ENCODE assay signal across 19 cellular contexts in the genomic region with DNA sequence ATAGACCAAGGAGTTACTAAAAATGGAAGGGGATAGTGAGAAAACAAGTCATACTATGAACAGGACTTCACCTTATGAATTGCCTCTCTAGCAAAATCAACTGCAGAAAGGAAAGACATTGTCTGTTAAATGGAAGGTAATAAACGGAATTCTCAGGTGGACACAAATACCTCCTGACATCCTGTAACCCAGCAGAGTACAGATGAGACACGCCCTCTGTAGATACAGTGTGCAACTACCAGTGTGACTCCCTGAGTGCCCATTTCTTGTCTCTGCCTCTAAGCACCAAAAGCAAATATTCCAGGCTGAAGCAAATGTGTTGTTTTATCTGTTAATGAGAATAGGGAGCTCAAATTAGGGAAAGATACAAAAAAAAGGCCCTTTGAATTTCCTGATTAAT. TPM values are rescaled to one million over a fixed set of nuclear protein-coding genes. Genes with fewer than 3 reads are reported as not detected.
DNase-seq lines count a peak whose midpoint lies in the region; ATAC-seq and TF ChIP-seq lines count a peak whose summit lies in the region.
"Had no signal": no experiment of that assay in that cellular context is flagged by ENCODE, and none has a peak within 500 bp of the region (broad histone marks: within the 10 kb centered on the region; RNA-seq: fewer than 3 reads in every experiment).

No MANE protein-coding gene starts in this region.

- TF ChIP-seq CTCF in 22Rv1 (IDR thresholded peaks at IDR 0.05) (0 out of 2 replicates have a peak, but pooled peaks have one; percentile 24), foreskin keratinocyte (conservative IDR thresholded peaks at IDR 0.05) (peak; percentile 3)

- H3K4me1 ChIP-seq in foreskin keratinocyte: no peaks in the 10 kb centered on the region
- H3K4me1 ChIP-seq: SJSA1, spleen, tibial nerve had no signal

- peaks cover 6% of the 10 kb centered on the region for H3K27me3 ChIP-seq in foreskin keratinocyte
- H3K27me3 ChIP-seq: SJSA1, tibial nerve had no signal

- DNase-seq in NCI-H69 (lab: John Stamatoyannopoulos, UW) (peak; percentile 80), foreskin keratinocyte (no peak), NCI-H774 (lab: John Stamatoyannopoulos, UW) (no peak), erythroblast (lab: John Stamatoyannopoulos, UW) (no peak), sciatic nerve (ENCODE audit: low spot score) (no peak)
- no peak for DNase-seq in NK-92 treated with Interleukin-12 subunit alpha and Interleukin-12 subunit beta, amount 100 ng/mL, for 24 hours (lab: John Stamatoyannopoulos, UW)
- DNase-seq: activated CD4-positive, alpha-beta T cell treated with anti-CD3 and anti-CD28 coated beads, Interleukin-2, amount 10 ng/mL, durations not matched to agents 7 days and 5 days; activated T-cell treated with anti-CD3 and anti-CD28 coated beads, Interleukin-2, amount 50 U/mL, for 1 hour; CD8-positive, alpha-beta T cell; hypothalamus; Karpas-422; NCI-H187; posterior cingulate gyrus; spleen; stimulated activated naive B cell treated with anti-CD40 and anti-IgM and Interleukin-4, amounts not matched to agents 10 μg/mL and 1 μg/mL and 100 μg/mL, for 72 hours had no signal

- no peak overlapping the region for H3K27ac ChIP-seq in 22Rv1
- H3K27ac ChIP-seq in foreskin keratinocyte: no peak overlapping the region
- H3K27ac ChIP-seq: SJSA1, spleen, tibial nerve had no signal

- TF ChIP-seq POLR2A in erythroblast (IDR thresholded peaks at IDR 0.05; ENCODE audit: low read length): no peak

- ATAC-seq in GM19351 (IDR thresholded peaks at IDR 0.05; ENCODE audit: unreplicated experiment) (peak; percentile 51), foreskin keratinocyte (peak; percentile 37), sciatic nerve (no peak)
- ATAC-seq: CD8-positive, alpha-beta T cell; stimulated activated naive B cell treated with anti-CD40 and anti-IgM and Interleukin-4, amounts not matched to agents 10 μg/mL and 1 μg/mL and 100 μg/mL, for 72 hours had no signal

- intact Hi-C loops in sciatic nerve (cut with DNase I): no loop called here

RNA-seq across cellular contexts. Expression of a gene that starts 12.2 kb away (rescaled TPM):
- total RNA-seq in foreskin keratinocyte: 7.4 and 9.7 TPM in 2 replicates
- polyA plus RNA-seq in foreskin keratinocyte: 7.1 and 9.1 TPM in 2 replicates
- total RNA-seq in sciatic nerve: 79.5 TPM
